8 cellular contexts compared by ENCODE assay signal in the genomic region with DNA sequence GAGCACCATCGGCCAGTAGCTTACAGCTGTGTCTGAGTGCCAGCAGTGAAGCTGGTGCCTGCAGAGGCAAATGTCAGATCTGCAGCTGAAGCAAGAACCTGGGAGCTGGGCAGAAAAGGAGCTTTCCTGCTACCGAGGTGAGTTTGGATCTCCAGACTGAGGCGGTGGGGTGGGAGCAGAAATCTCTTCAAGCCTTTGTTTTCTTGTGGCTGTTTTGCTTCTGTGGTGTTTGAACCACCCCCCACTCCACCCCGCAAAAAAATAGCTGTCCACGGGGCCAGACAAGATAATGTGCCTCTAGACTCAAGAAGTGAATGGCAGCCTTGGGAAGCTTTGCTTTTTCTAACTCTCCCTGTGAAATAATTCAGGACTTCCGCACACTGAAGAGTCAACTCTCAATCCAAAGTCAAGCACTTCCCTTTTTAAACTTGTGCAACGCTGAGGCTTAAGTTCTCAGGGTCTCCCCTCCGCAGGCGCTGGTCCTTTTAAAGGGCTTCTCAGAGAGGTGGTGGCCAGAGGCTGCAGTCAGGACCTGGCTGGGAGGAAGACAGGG.
DNase-seq lines count a peak whose midpoint lies in the region; ATAC-seq and TF ChIP-seq lines count a peak whose summit lies in the region.

No MANE protein-coding gene starts in this region.

- H3K27ac ChIP-seq in right lobe of liver (no peak overlapping the region), vagina (no peak overlapping the region)

- H3K9me3 ChIP-seq in right lobe of liver (no peaks in the 10 kb centered on the region), vagina (no peaks in the 10 kb centered on the region)

- H3K4me3 ChIP-seq in right lobe of liver, result peak overlapping the region in 1 of 3 donors; percentile 31
- H3K4me3 ChIP-seq in vagina, result peak overlapping the region; percentile 36 to 39

- H3K27ac Mint-ChIP-seq in stimulated activated naive CD8-positive, alpha-beta T cell treated with anti-CD3 and anti-CD28 coated beads, Interleukin-15, Interleukin-2, amounts not matched to agents 100 ng/mL and 50 ng/mL, for 24 hours, result peak overlapping the region; percentile 8
- H3K27ac Mint-ChIP-seq in activated CD8-positive, alpha-beta T cell treated with anti-CD3 and anti-CD28 coated beads for 36 hours, result no peak overlapping the region

- H3K4me1 ChIP-seq in right lobe of liver (peaks cover 0 to 11% (median 0%) of the 10 kb centered on the region in 4 donors), vagina (peaks cover 19% of the 10 kb centered on the region)

- no peak for TF ChIP-seq CTCF in activated CD8-positive, alpha-beta T cell treated with anti-CD3 and anti-CD28 coated beads for 36 hours (IDR thresholded peaks at IDR 0.05)
- no peak for TF ChIP-seq CTCF in right lobe of liver (IDR thresholded peaks at IDR 0.05)
- TF ChIP-seq CTCF in vagina (IDR thresholded peaks at IDR 0.05), result no peak

- intact Hi-C loops in activated CD8-positive, alpha-beta T cell treated with anti-CD3 and anti-CD28 coated beads for 36 hours (cut with micrococcal nuclease), result loop anchor here (2.0 kb wide), 1 partner anchor 97 kb away; no protein-coding TSS in a partner anchor
- intact Hi-C loops in right lobe of liver (cut with DNase I) (no loop called here), vagina (cut with DNase I) (no loop called here)

- H3K27me3 Mint-ChIP-seq in stimulated activated naive CD8-positive, alpha-beta T cell treated with anti-CD3 and anti-CD28 coated beads, Interleukin-15, Interleukin-2, amounts not matched to agents 100 ng/mL and 50 ng/mL, for 24 hours, result peaks cover 19% of the 10 kb centered on the region
- peaks cover 47% of the 10 kb centered on the region for H3K27me3 Mint-ChIP-seq in activated CD8-positive, alpha-beta T cell treated with anti-CD3 and anti-CD28 coated beads for 36 hours

- H3K4me1 Mint-ChIP-seq in stimulated activated naive CD8-positive, alpha-beta T cell treated with anti-CD3 and anti-CD28 coated beads, Interleukin-15, Interleukin-2, amounts not matched to agents 100 ng/mL and 50 ng/mL, for 24 hours (ENCODE audit: low read depth), result peaks cover 42% of the 10 kb centered on the region
- H3K4me1 Mint-ChIP-seq in activated CD8-positive, alpha-beta T cell treated with anti-CD3 and anti-CD28 coated beads for 36 hours (ENCODE audit: low read depth), result peaks cover 29% of the 10 kb centered on the region

- POLR2A ChIA-PET in activated CD8-positive, alpha-beta T cell treated with anti-CD3 and anti-CD28 coated beads for 36 hours (lab: Charles Lee), result no interaction called here

- WGBS in right lobe of liver (ENCODE audit: insufficient coverage, low coverage, low lambda C conversion rate, missing lambda C conversion rate), result 26% methylated on average over 9 of the region's 9 CpGs

- CTCF ChIA-PET in activated CD8-positive, alpha-beta T cell treated with anti-CD3 and anti-CD28 coated beads for 36 hours (lab: Charles Lee), result interaction anchor here (0.6 to 10.5 kb wide), 23 partner anchors 8 to 131 kb away, joined by 3 to 127 read pairs (median 5); no protein-coding TSS in a partner anchor

- no peak for DNase-seq in stimulated activated naive CD8-positive, alpha-beta T cell treated with anti-CD3 and anti-CD28 coated beads, Interleukin-15, Interleukin-2, amounts not matched to agents 100 U/mL and 50 U/mL, for 24 hours
- no peak for DNase-seq in activated CD8-positive, alpha-beta T cell treated with anti-CD3 and anti-CD28 coated beads for 36 hours
- DNase-seq in right lobe of liver, result no peak
- peak in 1 of 2 donors; percentile 74 for DNase-seq in vagina (ENCODE audit: extremely low spot score in 2 of 2)
- DNase-seq in islet precursor cell, result no peak

- peak overlapping the region; percentile 79 for H3K4me3 Mint-ChIP-seq in stimulated activated naive CD8-positive, alpha-beta T cell treated with anti-CD3 and anti-CD28 coated beads, Interleukin-15, Interleukin-2, amounts not matched to agents 100 ng/mL and 50 ng/mL, for 24 hours
- peak overlapping the region; percentile 68 for H3K4me3 Mint-ChIP-seq in activated CD8-positive, alpha-beta T cell treated with anti-CD3 and anti-CD28 coated beads for 36 hours

- H3K36me3 Mint-ChIP-seq in stimulated activated naive CD8-positive, alpha-beta T cell treated with anti-CD3 and anti-CD28 coated beads, Interleukin-15, Interleukin-2, amounts not matched to agents 100 ng/mL and 50 ng/mL, for 24 hours (ENCODE audit: low read depth), result no peaks in the 10 kb centered on the region
- H3K36me3 Mint-ChIP-seq in activated CD8-positive, alpha-beta T cell treated with anti-CD3 and anti-CD28 coated beads for 36 hours (ENCODE audit: low read depth), result no peaks in the 10 kb centered on the region

- TF ChIP-seq POLR2A in right lobe of liver (IDR thresholded peaks at IDR 0.05), result no peak
- no peak for TF ChIP-seq POLR2A in vagina (IDR thresholded peaks at IDR 0.05)

- no peaks in the 10 kb centered on the region for H3K9me3 Mint-ChIP-seq in stimulated activated naive CD8-positive, alpha-beta T cell treated with anti-CD3 and anti-CD28 coated beads, Interleukin-15, Interleukin-2, amounts not matched to agents 100 ng/mL and 50 ng/mL, for 24 hours
- H3K9me3 Mint-ChIP-seq in activated CD8-positive, alpha-beta T cell treated with anti-CD3 and anti-CD28 coated beads for 36 hours, result no peaks in the 10 kb centered on the region

- H3K36me3 ChIP-seq in right lobe of liver (no peaks in the 10 kb centered on the region), vagina (no peaks in the 10 kb centered on the region)

- no peaks in the 10 kb centered on the region for H3K27me3 ChIP-seq in right lobe of liver
- no peaks in the 10 kb centered on the region for H3K27me3 ChIP-seq in vagina

- ATAC-seq in stimulated activated naive CD8-positive, alpha-beta T cell treated with anti-CD3 and anti-CD28 coated beads, Interleukin-15, Interleukin-2, amounts not matched to agents 100 U/mL and 50 U/mL, for 24 hours, result no peak
- no peak for ATAC-seq in activated CD8-positive, alpha-beta T cell treated with anti-CD3 and anti-CD28 coated beads for 36 hours
- ATAC-seq in right lobe of liver (peak in 3 of 4 donors; percentile 44 to 53 (median 52)), HG03457 (IDR thresholded peaks at IDR 0.05; ENCODE audit: unreplicated experiment) (no peak), HG03439 (IDR thresholded peaks at IDR 0.05; ENCODE audit: unreplicated experiment) (no peak)

Comparison
In these comparisons a context has a peak if more than half of its experiments do, and no peak if none do; other contexts are left out.
1. ATAC-seq: peak in right lobe of liver (3 of 4); none in stimulated activated naive CD8-positive, alpha-beta T cell treated with anti-CD3 and anti-CD28 coated beads, Interleukin-15, Interleukin-2, amounts not matched to agents 100 U/mL and 50 U/mL, for 24 hours (single experiment), activated CD8-positive, alpha-beta T cell treated with anti-CD3 and anti-CD28 coated beads for 36 hours (single experiment), HG03457 (single experiment) and HG03439 (single experiment).